Comparison of ENCODE assay signal across 8 cellular contexts in the genomic region with DNA sequence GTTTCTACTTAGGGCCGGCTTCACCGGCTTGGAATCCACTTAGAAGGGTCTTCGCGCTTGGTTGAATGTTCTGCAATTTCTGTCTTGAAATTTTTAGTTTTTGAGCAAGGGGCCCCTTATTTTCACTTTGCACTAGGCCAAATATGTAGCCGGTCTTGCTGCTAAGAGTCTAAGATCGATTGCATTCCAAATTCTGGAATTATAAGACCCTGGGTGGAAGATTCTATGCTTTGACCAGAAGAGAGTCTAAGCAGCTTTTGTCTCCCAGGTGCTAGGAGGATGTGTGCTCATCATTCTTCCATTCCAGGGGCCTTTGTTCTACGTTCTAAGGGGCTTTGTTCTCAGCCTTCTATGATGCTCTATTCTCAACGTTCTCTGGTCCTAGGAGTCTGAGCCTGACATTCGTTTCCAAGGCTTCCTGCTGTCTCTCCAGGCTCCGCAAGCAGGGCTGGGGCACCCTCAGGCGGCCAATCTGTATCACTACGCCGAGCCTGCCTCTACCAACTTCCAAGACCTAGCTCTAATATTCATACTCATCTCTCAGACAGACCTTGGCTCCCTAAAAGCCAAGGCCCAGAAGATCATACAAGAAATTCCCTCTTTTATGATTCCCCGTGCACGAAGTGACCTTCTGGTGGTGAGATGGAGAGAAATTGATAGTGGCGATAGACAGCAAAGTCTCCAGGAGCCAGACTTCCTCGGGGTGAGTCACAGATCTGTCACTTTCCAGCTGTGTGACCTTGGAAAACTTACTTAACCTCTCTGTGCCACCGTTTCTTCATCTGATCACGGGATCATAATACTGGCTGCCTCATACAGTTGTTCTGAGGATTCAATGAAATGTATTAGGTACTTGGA. TPM values are rescaled to one million over a fixed set of nuclear protein-coding genes. Genes with fewer than 3 reads are reported as not detected.
DNase-seq lines count a peak whose midpoint lies in the region; ATAC-seq, FAIRE-seq and TF ChIP-seq lines count a peak whose summit lies in the region.

No MANE protein-coding gene starts in this region.

- no peaks in the 10 kb centered on the region for H3K79me2 ChIP-seq in GM12878 (ENCODE audit: control insufficient read depth, insufficient read depth, low read length)

- no peak for TF ChIP-seq POLR2A in GM12878 (IDR thresholded peaks at IDR 0.05; ENCODE audit: low read depth, low read length)

- SMC1A ChIA-PET in GM12878 (lab: Charles Lee; ENCODE audit: uncharacterized antibody, unreplicated experiment) = interaction anchor here (0.7 to 7.7 kb wide), 24 partner anchors 9 to 314 kb away, joined by 3 to 286 read pairs (median 4); partner anchors contain the start of genes CALM3, GNG8 and PTGIR

- BruUV-seq in GM12878 (replicated peaks; lab: Mats Ljungman, UMichigan) = no TSS peak

- peak; percentile 28 for ATAC-seq in GM18907 (IDR thresholded peaks at IDR 0.05; ENCODE audit: unreplicated experiment)
- ATAC-seq in GM12878 = peak; percentile 74
- no peak for ATAC-seq in GM19467 (IDR thresholded peaks at IDR 0.05; ENCODE audit: unreplicated experiment)

- H4K20me1 ChIP-seq in GM12878 (ENCODE audit: control insufficient read depth, insufficient read depth) = no peaks in the 10 kb centered on the region

- peak overlapping the region; percentile 90 for H3K4me2 ChIP-seq in GM12878 (ENCODE audit: control insufficient read depth, insufficient read depth)

- POLR2A ChIA-PET in GM12878 (lab: Charles Lee) = interaction anchor here (0.6 to 2.1 kb wide), 9 partner anchors 9 to 61 kb away, joined by 3 to 30 read pairs (median 6); partner anchors contain the start of gene PTGIR

- no peaks in the 10 kb centered on the region for H3K36me3 ChIP-seq in GM12878 (ENCODE audit: control insufficient read depth in 2 of 2, insufficient read depth in 2 of 2, low read length in 1 of 2)

- TF ChIP-seq RAD21 in GM12878 (IDR thresholded peaks at IDR 0.05; ENCODE audit: insufficient read depth, low read depth, low read length) = peak; percentile 97

- peak; percentile 79 to 80 for DNase-seq in NCI-H2081 (lab: John Stamatoyannopoulos, UW)
- DNase-seq in GM12878 (ENCODE audit: low read depth, low spot score) = no peak
- peak; percentile 90 to 99 for DNase-seq in hippocampal formation (lab: John Stamatoyannopoulos, UW)
- DNase-seq in retinal pigment epithelial cell (ENCODE audit: low read depth) = peak; percentile 47

- peak overlapping the region; percentile 34; the same call in 1 of the 2 replicates for H3K9ac ChIP-seq in GM12878 (ENCODE audit: control insufficient read depth, insufficient read depth, low read length)

- H3K4me3 ChIP-seq in GM12878 (peak overlapping the region; percentile 59), retinal pigment epithelial cell (ENCODE audit: low read length) (peak overlapping the region; percentile 50)

- FAIRE-seq in TTC549 (lab: Jason Lieb, UNC) = peak; percentile 51
- peak; percentile 83 for FAIRE-seq in GM12878 (lab: Jason Lieb, UNC)

- in situ Hi-C loops in GM12878 (cut with MboI) = loop anchor here (5.0 kb wide), 1 partner anchor 50 kb away; no protein-coding TSS in a partner anchor

- WGBS in GM12878 (ENCODE audit: insufficient coverage, insufficient replicate concordance, low lambda C conversion rate, missing lambda C conversion rate) = 8% methylated on average over 19 of the region's 19 CpGs

- H3K4me1 ChIP-seq in GM12878 (ENCODE audit: control insufficient read depth, insufficient read depth, low read length) = peaks cover 22% of the 10 kb centered on the region

- H3K27me3 ChIP-seq in GM12878 (replicated peaks in 1 of 2; ENCODE audit: control insufficient read depth in 2 of 2, insufficient read depth in 2 of 2, low read length in 1 of 2) = peaks cover 3% of the 10 kb centered on the region in 2 experiments; a peak in 3 of 4 replicates

- peak overlapping the region; percentile 69 for H2AFZ ChIP-seq in GM12878 (ENCODE audit: control insufficient read depth, low read depth, low read length)

- CTCF ChIA-PET in GM12878 (lab: Yijun Ruan, JAX) = interaction anchor here (0.6 to 11.5 kb wide), 44 partner anchors 9 to 667 kb away, joined by 3 to 434 read pairs (median 5); partner anchors contain the start of genes CALM3, CCDC61 and PTGIR

- intact Hi-C loops in GM12878 (cut with micrococcal nuclease; ENCODE audit: unreplicated experiment) = loop anchor here (1.0 kb wide), 2 partner anchors 48 to 133 kb away; no protein-coding TSS in a partner anchor

- H3K27ac ChIP-seq in 22Rv1 (no peak overlapping the region), GM12878 (ENCODE audit: control insufficient read depth, insufficient read depth) (no peak overlapping the region; the same call in 1 of the 2 replicates)

- no peaks in the 10 kb centered on the region for H3K9me3 ChIP-seq in GM12878 (replicated peaks; ENCODE audit: control insufficient read depth, insufficient read depth, low read length)

- TF ChIP-seq EP300 in GM12878 (IDR thresholded peaks at IDR 0.05; ENCODE audit: borderline replicate concordance in 1 of 2, control insufficient read depth in 1 of 2, low read depth in 2 of 2, low read length in 2 of 2) = no peak

- RAD21 ChIA-PET in GM12878 (lab: Charles Lee; ENCODE audit: unreplicated experiment) = interaction anchor here (0.6 to 4.4 kb wide), 27 partner anchors 9 to 890 kb away, joined by 3 to 245 read pairs (median 6); partner anchors contain the start of genes CALM3, FKRP, PRKD2 and PTGIR

- TF ChIP-seq CTCF in 22Rv1 (IDR thresholded peaks at IDR 0.05) (peak; percentile 96), GM12878 (IDR thresholded peaks at IDR 0.05 in 2 of 3, conservative IDR thresholded peaks at IDR 0.05 in 1 of 3; ENCODE audit: control insufficient read depth in 2 of 3, extremely low read depth in 1 of 3, insufficient read depth in 1 of 3, low read depth in 3 of 3, low read length in 3 of 3) (peak; percentile 91 to 99 (median 91)), retinal pigment epithelial cell (conservative IDR thresholded peaks at IDR 0.05; ENCODE audit: low read depth, low read length) (peak; percentile 94)

RNA-seq across cellular contexts. Expression of gene DACT3, which starts 1.0 kb away (rescaled TPM):
- total RNA-seq in GM12878 (2013; cell fraction: nucleolus; rRNA removed) = 5.6 and 5.9 TPM in 2 replicates
- 0.27 and 0.62 TPM in 2 replicates for total RNA-seq in GM12878 (2014; rRNA removed)
- total RNA-seq in GM12878 (2014; rRNA removed; fragmentation: Illumina TruSeq; extraction: Trizol) = 0.23 and 0.27 TPM in 2 replicates
- total RNA-seq in GM12878 (2021) = 0.64 and 0.74 TPM in 2 replicates
- 0.80 TPM for polyA plus RNA-seq in GM12878 (2011; ENCODE audit: low read depth)
- polyA plus RNA-seq in GM12878 (2011; rRNA removed) = 2.4 and 2.5 TPM in 2 replicates
- 1.9 and 2.3 TPM in 2 replicates for polyA plus RNA-seq in GM12878 (2011; cell fraction: cytosol; rRNA removed)
- 2.0 and 2.3 TPM in 2 replicates for polyA plus RNA-seq in GM12878 (2011; cell fraction: nucleus; rRNA removed)
- 1.5 and 1.7 TPM in 2 replicates for polyA plus RNA-seq in GM12878 (2012)
- 0.35 and 0.76 TPM in 2 replicates for polyA plus RNA-seq in GM12878 (2014; fragmentation: Illumina TruSeq; extraction: Trizol)
- under 1 TPM; 0.11 to 0.16 TPM for polyA plus RNA-seq in GM12878 (2014; fragmentation: Nextera tagmentation; extraction: Ambion mirVana)
- 0.46 and 0.47 TPM in 2 replicates for polyA plus RNA-seq in GM12878 (2014; rRNA removed)
- under 1 TPM in 1 of 2 experiments, not detected in 1; 0.05 TPM for polyA plus RNA-seq in GM12878 (2016; fragmentation: Nextera tagmentation; extraction: Ambion mirVana)
- 0.95 and 2.6 TPM in 2 replicates for polyA minus RNA-seq in GM12878 (2011; rRNA and poly(A)+ RNA removed)
- polyA minus RNA-seq in GM12878 (2011; cell fraction: cytosol; rRNA and poly(A)+ RNA removed) = 1.1 and 1.6 TPM in 2 replicates
- polyA minus RNA-seq in GM12878 (2011; cell fraction: nucleus; rRNA and poly(A)+ RNA removed) = 0.48 and 0.67 TPM in 2 replicates

RNA-seq across cellular contexts. Expression of gene GNG8, which starts 26.0 kb away (rescaled TPM):
- not detected in 2 replicates for total RNA-seq in GM12878 (2013; cell fraction: nucleolus; rRNA removed)
- total RNA-seq in GM12878 (2014; rRNA removed) = not detected in 2 replicates
- not detected in 2 replicates for total RNA-seq in GM12878 (2014; rRNA removed; fragmentation: Illumina TruSeq; extraction: Trizol)
- total RNA-seq in GM12878 (2021) = not detected in 2 replicates
- not detected for polyA plus RNA-seq in GM12878 (2011; ENCODE audit: low read depth)
- polyA plus RNA-seq in GM12878 (2011; rRNA removed) = 1.2 TPM in 1 of 2 replicates, not detected in the other
- not detected in 2 replicates for polyA plus RNA-seq in GM12878 (2011; cell fraction: cytosol; rRNA removed)
- not detected in 2 replicates for polyA plus RNA-seq in GM12878 (2011; cell fraction: nucleus; rRNA removed)
- 10.6 TPM in 1 of 2 replicates, not detected in the other for polyA plus RNA-seq in GM12878 (2012)
- not detected in 2 replicates for polyA plus RNA-seq in GM12878 (2014; fragmentation: Illumina TruSeq; extraction: Trizol)
- 1 to 10 TPM; 4.1 to 6.6 TPM for polyA plus RNA-seq in GM12878 (2014; fragmentation: Nextera tagmentation; extraction: Ambion mirVana)
- not detected in 2 replicates for polyA plus RNA-seq in GM12878 (2014; rRNA removed)
- polyA plus RNA-seq in GM12878 (2016; fragmentation: Nextera tagmentation; extraction: Ambion mirVana) = 1 to 10 TPM in 1 of 2 experiments, not detected in 1; 1.3 TPM
- not detected in 2 replicates for polyA minus RNA-seq in GM12878 (2011; rRNA and poly(A)+ RNA removed)
- polyA minus RNA-seq in GM12878 (2011; cell fraction: cytosol; rRNA and poly(A)+ RNA removed) = not detected in 2 replicates
- not detected in 2 replicates for polyA minus RNA-seq in GM12878 (2011; cell fraction: nucleus; rRNA and poly(A)+ RNA removed)

RNA-seq across cellular contexts. Expression of gene PTGIR, which starts 37.1 kb away (rescaled TPM):
- total RNA-seq in GM12878 (2013; cell fraction: nucleolus; rRNA removed) = 66.6 and 83.6 TPM in 2 replicates
- total RNA-seq in GM12878 (2014; rRNA removed) (16.3 and 16.7 TPM in 2 replicates), GM12878 (2014; rRNA removed; fragmentation: Illumina TruSeq; extraction: Trizol) (5.4 and 6.5 TPM in 2 replicates), GM12878 (2021) (14.7 and 17.9 TPM in 2 replicates)
- polyA plus RNA-seq in GM12878 (2011; ENCODE audit: low read depth) = 3.2 TPM
- polyA plus RNA-seq in GM12878 (2011; rRNA removed) (9.9 and 15.2 TPM in 2 replicates), GM12878 (2014; fragmentation: Illumina TruSeq; extraction: Trizol) (3.9 and 6.7 TPM in 2 replicates), GM12878 (2014; fragmentation: Nextera tagmentation; extraction: Ambion mirVana) (1 to 10 TPM in 1 of 2 experiments, under 1 TPM in 1; 0.34 to 1.5 TPM), GM12878 (2014; rRNA removed) (25.8 and 29.1 TPM in 2 replicates), GM12878 (2016; fragmentation: Nextera tagmentation; extraction: Ambion mirVana) (10 to 100 TPM in 1 of 2 experiments, 1 to 10 TPM in 1; 9.7 to 10.1 TPM)
- polyA plus RNA-seq in GM12878 (2011; cell fraction: cytosol; rRNA removed) = 19.4 and 32.9 TPM in 2 replicates
- polyA plus RNA-seq in GM12878 (2011; cell fraction: nucleus; rRNA removed) = 48.5 and 57.6 TPM in 2 replicates
- polyA plus RNA-seq in GM12878 (2012) = 7.5 and 9.5 TPM in 2 replicates
- polyA minus RNA-seq in GM12878 (2011; rRNA and poly(A)+ RNA removed) = 7.6 and 15.0 TPM in 2 replicates
- polyA minus RNA-seq in GM12878 (2011; cell fraction: cytosol; rRNA and poly(A)+ RNA removed) = 3.5 and 5.6 TPM in 2 replicates
- polyA minus RNA-seq in GM12878 (2011; cell fraction: nucleus; rRNA and poly(A)+ RNA removed) = 6.2 and 14.4 TPM in 2 replicates

RNA-seq across cellular contexts. Expression of gene PRKD2, which starts 55.0 kb away (rescaled TPM):
- 23.7 and 25.9 TPM in 2 replicates for total RNA-seq in GM12878 (2013; cell fraction: nucleolus; rRNA removed)
- 25.1 and 35.4 TPM in 2 replicates for total RNA-seq in GM12878 (2014; rRNA removed)
- total RNA-seq in GM12878 (2014; rRNA removed; fragmentation: Illumina TruSeq; extraction: Trizol) = 13.3 and 14.4 TPM in 2 replicates
- 88.9 and 98.8 TPM in 2 replicates for total RNA-seq in GM12878 (2021)
- polyA plus RNA-seq in GM12878 (2011; ENCODE audit: low read depth) = 30.7 TPM
- 7.7 and 12.6 TPM in 2 replicates for polyA plus RNA-seq in GM12878 (2011; rRNA removed)
- polyA plus RNA-seq in GM12878 (2011; cell fraction: cytosol; rRNA removed) = 22.8 and 23.6 TPM in 2 replicates
- polyA plus RNA-seq in GM12878 (2011; cell fraction: nucleus; rRNA removed) = 70.9 and 92.1 TPM in 2 replicates
- polyA plus RNA-seq in GM12878 (2012) = 56.6 and 58.8 TPM in 2 replicates
- 16.9 and 31.3 TPM in 2 replicates for polyA plus RNA-seq in GM12878 (2014; fragmentation: Illumina TruSeq; extraction: Trizol)
- 10 to 100 TPM in 1 of 2 experiments, 1 to 10 TPM in 1; 2.3 to 11.8 TPM for polyA plus RNA-seq in GM12878 (2014; fragmentation: Nextera tagmentation; extraction: Ambion mirVana)
- 34.4 and 45.7 TPM in 2 replicates for polyA plus RNA-seq in GM12878 (2014; rRNA removed)
- polyA plus RNA-seq in GM12878 (2016; fragmentation: Nextera tagmentation; extraction: Ambion mirVana) = 10 to 100 TPM; 44.6 to 50.7 TPM
- polyA minus RNA-seq in GM12878 (2011; rRNA and poly(A)+ RNA removed) = 21.4 and 38.0 TPM in 2 replicates
- polyA minus RNA-seq in GM12878 (2011; cell fraction: cytosol; rRNA and poly(A)+ RNA removed) = 27.0 and 27.5 TPM in 2 replicates
- polyA minus RNA-seq in GM12878 (2011; cell fraction: nucleus; rRNA and poly(A)+ RNA removed) = 11.1 and 26.6 TPM in 2 replicates
